ENCODE assay signal across 8 cellular contexts in genomic region chr20:45293041-45294002, GRCh38. TPM values are rescaled to one million over a fixed set of nuclear protein-coding genes. Genes with fewer than 3 reads are reported as not detected.
A peak's percentile ranks its signal among the peaks of the same experiment; 100 is the strongest.
DNase-seq lines count a peak whose midpoint lies in the region; ATAC-seq and TF ChIP-seq lines count a peak whose summit lies in the region.

No MANE protein-coding gene starts in this region.

- peaks cover 13% of the 10 kb centered on the region for H3K4me1 Mint-ChIP-seq in CD8-positive, alpha-beta T cell (ENCODE audit: low read depth)

- TF ChIP-seq CTCF in CD8-positive, alpha-beta T cell (IDR thresholded peaks at IDR 0.05): peak; percentile 90
- peak; percentile 93 for TF ChIP-seq CTCF in HFF-Myc (IDR thresholded peaks at IDR 0.05; ENCODE audit: low read depth, low read length, missing control alignments)
- peak; percentile 65 to 95 (median 90) for TF ChIP-seq CTCF in dorsolateral prefrontal cortex (IDR thresholded peaks at IDR 0.05 in 54 of 56, conservative IDR thresholded peaks at IDR 0.05 in 2 of 56; ENCODE audit: low read depth in 1 of 56, partially characterized antibody in 56 of 56)
- peak in 1 of 3 donors; percentile 59 for TF ChIP-seq CTCF in lower leg skin (IDR thresholded peaks at IDR 0.05)

- peak overlapping the region; percentile 76 for H3K4me3 ChIP-seq in CD8-positive, alpha-beta T cell (ENCODE audit: low read depth, low read length)
- H3K4me3 ChIP-seq in HFF-Myc (replicated peaks; ENCODE audit: low read depth, low read length): peak overlapping the region; percentile 49
- H3K4me3 ChIP-seq in dorsolateral prefrontal cortex: peak overlapping the region; percentile 49 to 79 (median 65)
- peak overlapping the region; percentile 35 for H3K4me3 ChIP-seq in lower leg skin (ENCODE audit: low read depth, poor library complexity, severe bottlenecking)

- H3K4me3 Mint-ChIP-seq in CD8-positive, alpha-beta T cell: peak overlapping the region; percentile 80

- ATAC-seq in CD8-positive, alpha-beta T cell: peak; percentile 91
- no peak for ATAC-seq in HG03196 (IDR thresholded peaks at IDR 0.05; ENCODE audit: unreplicated experiment)

- 4 to 7% methylated on average over 60 to 79 of the region's 79 CpGs for WGBS in lower leg skin, 2 donors

- H3K36me3 Mint-ChIP-seq in CD8-positive, alpha-beta T cell: no peaks in the 10 kb centered on the region

- intact Hi-C loops in CD8-positive, alpha-beta T cell (cut with DNase I, micrococcal nuclease): loop anchor here (1.0 to 5.0 kb wide), 4 partner anchors 196 to 606 kb away; partner anchors contain the start of gene PABPC1L (in 1 of the 2)
- intact Hi-C loops in dorsolateral prefrontal cortex (cut with DNase I) (loop anchor here (5.0 to 10.0 kb wide), 4 partner anchors 101 to 281 kb away; no protein-coding TSS in a partner anchor), lower leg skin (cut with DNase I; ENCODE audit: low total_unique reads) (loop anchor here (10.0 kb wide), 1 partner anchor 279 kb away; no protein-coding TSS in a partner anchor)

- DNase-seq in CD8-positive, alpha-beta T cell: peak; percentile 66 to 84 (median 75)
- DNase-seq in HFF-Myc (ENCODE audit: extremely low read depth, low read depth): no peak
- DNase-seq in NCI-H446 (lab: John Stamatoyannopoulos, UW): peak; percentile 84 to 87
- DNase-seq in activated CD4-positive, alpha-beta T cell treated with anti-CD3 and anti-CD28 coated beads, Interleukin-2, amount 50 U/mL, for 48 hours: peak; percentile 92 to 93
- peak; percentile 43 to 87 (median 79) for DNase-seq in dorsolateral prefrontal cortex
- DNase-seq in lower leg skin (ENCODE audit: low spot score in 2 of 2): peak; percentile 77 to 97
- peak; percentile 85 for DNase-seq in stimulated activated CD4-positive, alpha-beta T cell treated with anti-CD3 and anti-CD28 coated beads, Interleukin-4, amount 100 ng/mL, for 24 hours

- H3K9me3 Mint-ChIP-seq in CD8-positive, alpha-beta T cell: no peaks in the 10 kb centered on the region

- peaks cover 8% of the 10 kb centered on the region for H3K27me3 ChIP-seq in CD8-positive, alpha-beta T cell (ENCODE audit: insufficient read depth, low read length)
- peaks cover 0 to 4% (median 0%) of the 10 kb centered on the region in 45 donors for H3K27me3 ChIP-seq in dorsolateral prefrontal cortex

- peaks cover 45% of the 10 kb centered on the region for H3K27me3 Mint-ChIP-seq in CD8-positive, alpha-beta T cell (ENCODE audit: low read depth)

- no peaks in the 10 kb centered on the region for H3K4me1 ChIP-seq in CD8-positive, alpha-beta T cell (ENCODE audit: insufficient read depth, low read length)

- H3K27ac ChIP-seq in CD8-positive, alpha-beta T cell (ENCODE audit: low read depth, low read length): no peak overlapping the region
- H3K27ac ChIP-seq in dorsolateral prefrontal cortex: peak overlapping the region in 44 of 59 donors; percentile 3 to 82 (median 52)

- no peaks in the 10 kb centered on the region for H3K36me3 ChIP-seq in CD8-positive, alpha-beta T cell (ENCODE audit: insufficient read depth, low read length)

- CTCF ChIA-PET in CD8-positive, alpha-beta T cell (lab: Charles Lee): interaction anchor here (0.5 to 6.4 kb wide), 37 partner anchors 10 to 608 kb away, joined by 3 to 64 read pairs (median 4); partner anchors contain the start of gene SLPI

- H3K9me3 ChIP-seq in CD8-positive, alpha-beta T cell (ENCODE audit: low read length): no peaks in the 10 kb centered on the region

- POLR2A ChIA-PET in CD8-positive, alpha-beta T cell (lab: Charles Lee): interaction anchor here (1.1 to 1.5 kb wide), 2 partner anchors 69 to 249 kb away, joined by 3 read pairs; partner anchors contain the start of gene SYS1

- no peak for TF ChIP-seq POLR2A in lower leg skin (IDR thresholded peaks at IDR 0.05)

- H3K27ac Mint-ChIP-seq in CD8-positive, alpha-beta T cell: no peak overlapping the region

RNA-seq across cellular contexts. Expression of gene RBPJL, which starts 13.3 kb away (rescaled TPM):
- total RNA-seq in CD8-positive, alpha-beta T cell: not detected
- under 1 TPM in 13 of 120 experiments, not detected in 107; 0.25 to 0.87 (median 0.33) TPM for total RNA-seq in dorsolateral prefrontal cortex
- total RNA-seq in lower leg skin: not detected

RNA-seq across cellular contexts. Expression of gene MATN4, which starts 14.8 kb away (rescaled TPM):
- not detected for total RNA-seq in CD8-positive, alpha-beta T cell
- under 1 TPM in 24 of 120 experiments, not detected in 96; 0.19 to 0.68 (median 0.29) TPM for total RNA-seq in dorsolateral prefrontal cortex
- total RNA-seq in lower leg skin: 1 to 10 TPM in 2 of 4 donors, under 1 TPM in 2; 0.61 to 4.5 (median 1.8) TPM

RNA-seq across cellular contexts. Expression of gene SLPI, which starts 39.0 kb away (rescaled TPM):
- not detected for total RNA-seq in CD8-positive, alpha-beta T cell
- total RNA-seq in dorsolateral prefrontal cortex (10 to 100 TPM in 11 of 120 experiments, 1 to 10 TPM in 63, under 1 TPM in 17, not detected in 29; 0.75 to 34.8 (median 2.0) TPM), lower leg skin (100 to 1,000 TPM; 206 to 584 (median 292) TPM)

RNA-seq across cellular contexts. Expression of gene SDC4, which starts 54.9 kb away (rescaled TPM):
- 1 to 10 TPM; 1.1 TPM for total RNA-seq in CD8-positive, alpha-beta T cell
- total RNA-seq in dorsolateral prefrontal cortex: 100 to 1,000 TPM in 16 of 120 experiments, 10 to 100 TPM in 104; 20.8 to 232 (median 66.2) TPM
- total RNA-seq in lower leg skin: 100 to 1,000 TPM; 226 to 317 (median 278) TPM

Comparison
In these comparisons a context has a peak if more than half of its experiments do, and no peak if none do; other contexts are left out.
1. RNA of gene SLPI, which starts 39.0 kb away (total RNA-seq): 206 to 584 TPM in lower leg skin; 0.75 to 34.8 TPM in dorsolateral prefrontal cortex and not detected in CD8-positive, alpha-beta T cell; every median in the first group is over 4 times any median in the second.
2. Peak in every context shown above with its lines, with median percentiles within 50 percentile points of each other: H3K4me3 ChIP-seq.